19 cellular contexts compared by ENCODE assay signal in the genomic region with DNA sequence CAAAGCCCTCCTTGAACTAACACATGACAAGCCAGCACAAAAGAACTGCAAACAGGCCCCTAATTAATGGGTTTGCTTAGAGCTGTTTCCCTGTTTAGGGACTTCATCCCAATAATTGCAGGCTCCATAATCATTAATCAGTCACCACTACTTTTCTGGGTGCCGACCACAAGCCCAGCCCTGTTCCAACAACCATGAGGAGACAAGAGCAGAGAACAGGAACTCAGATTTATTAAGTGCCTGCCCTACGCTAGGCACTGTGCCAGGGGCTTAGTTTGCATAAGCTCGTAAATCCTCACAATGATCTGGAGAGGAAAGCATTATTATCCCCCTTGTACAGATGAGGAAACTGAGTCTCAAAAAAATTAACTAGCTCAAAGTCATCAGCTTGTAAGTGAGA.
"Had no signal": no experiment of that assay in that cellular context is flagged by ENCODE, and none has a peak within 500 bp of the region (broad histone marks: within the 10 kb centered on the region; RNA-seq: fewer than 3 reads in every experiment).

No MANE protein-coding gene starts in this region.

- H3K27me3 ChIP-seq: adrenal gland, esophagus squamous epithelium, tibial artery had no signal

- H3K36me3 ChIP-seq: adrenal gland, esophagus squamous epithelium, tibial artery had no signal

- H3K9me3 ChIP-seq: adrenal gland, esophagus squamous epithelium, tibial artery had no signal

- H3K4me3 ChIP-seq: adrenal gland, esophagus squamous epithelium, tibial artery had no signal

- DNase-seq: activated B cell treated with CpG ODN at 0.5 μM for 24 hours; activated CD4-positive, alpha-beta T cell treated with anti-CD3 and anti-CD28 coated beads for 48 hours; activated CD8-positive, alpha-beta T cell treated with anti-CD3 and anti-CD28 coated beads for 36 hours; activated effector memory CD4-positive, alpha-beta T cell treated with anti-CD3 and anti-CD28 coated beads, Interleukin-2, amount 50 U/mL, for 16 hours; activated T-cell treated with anti-CD3 and anti-CD28 coated beads, Interleukin-2, amount 50 U/mL, for 48 hours; central memory CD4-positive, alpha-beta T cell; cortex of kidney; effector CD4-positive, alpha-beta T cell; esophagus squamous epithelium; foreskin fibroblast; glutamatergic neuron; hypothalamus; left ventricle myocardium superior; nephron progenitor cell; occipital lobe; SW 1271; tibial artery had no signal

- ATAC-seq: activated CD8-positive, alpha-beta T cell treated with anti-CD3 and anti-CD28 coated beads for 36 hours; stimulated activated memory B cell treated with anti-CD40 and anti-IgM and Interleukin-4, amounts not matched to agents 10 μg/mL and 1 μg/mL and 100 μg/mL, for 72 hours had no signal
